In the genomic region with DNA sequence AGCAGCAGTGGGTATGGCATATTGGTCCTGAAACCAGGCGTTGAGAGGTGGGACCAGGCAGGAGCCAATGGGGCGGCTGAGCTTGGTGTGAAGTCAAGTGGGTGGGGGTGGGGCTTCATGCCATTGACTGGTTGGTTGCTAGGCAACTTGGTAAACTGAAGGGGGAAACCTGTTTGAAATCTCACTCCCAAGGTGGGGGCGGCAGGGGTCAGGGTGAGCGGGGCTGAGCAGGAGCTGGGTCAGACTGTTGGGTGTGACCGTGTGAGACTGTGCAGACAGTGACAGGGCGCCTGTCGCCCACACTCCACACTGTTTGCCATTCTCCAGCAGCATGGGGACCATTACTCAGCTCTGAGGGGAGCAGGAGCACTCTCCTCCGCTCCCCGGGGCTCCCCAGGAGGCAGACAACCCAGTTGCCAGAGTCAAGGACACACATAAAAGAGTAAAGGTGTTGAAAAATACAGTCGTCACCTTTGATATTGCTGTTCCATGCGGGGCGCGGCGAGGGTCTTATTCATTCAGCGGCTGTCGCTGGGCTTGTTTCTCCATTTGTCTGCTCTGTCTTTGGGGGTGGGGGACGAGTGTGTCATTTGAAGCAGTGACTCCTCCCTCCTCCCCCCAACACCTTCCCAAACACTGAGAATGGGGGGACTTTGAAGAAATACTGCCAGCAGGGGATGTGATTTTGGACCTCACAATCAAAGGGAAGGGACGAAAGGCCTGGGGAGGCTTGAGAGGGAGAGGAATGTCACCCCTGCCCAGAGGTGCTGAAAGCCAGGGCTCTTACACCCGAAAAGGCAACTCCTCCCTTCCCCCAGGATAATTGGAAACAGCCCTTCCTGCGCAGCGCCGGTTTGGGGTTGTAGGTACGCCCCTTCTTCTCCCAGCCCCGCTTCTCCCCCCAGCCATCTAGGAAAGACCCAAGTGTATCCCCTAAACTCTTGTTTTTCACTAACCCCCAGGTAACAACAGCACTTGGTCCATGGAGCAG, we compare ENCODE assay signal across 8 cellular contexts. TPM values are rescaled to one million over a fixed set of nuclear protein-coding genes. Genes with fewer than 3 reads are reported as not detected.
DNase-seq lines count a peak whose midpoint lies in the region; TF ChIP-seq lines count a peak whose summit lies in the region.
"Had no signal": no experiment of that assay in that cellular context is flagged by ENCODE, and none has a peak within 500 bp of the region (broad histone marks: within the 10 kb centered on the region; RNA-seq: fewer than 3 reads in every experiment).

No MANE protein-coding gene starts in this region.

- H4K20me1 ChIP-seq in GM23248 (ENCODE audit: insufficient read depth) = no peaks in the 10 kb centered on the region

- no peaks in the 10 kb centered on the region for H3F3A ChIP-seq in GM23248 (ENCODE audit: insufficient read depth)

- peaks cover 8% of the 10 kb centered on the region; the same call in 1 of the 2 replicates for H3K27me3 ChIP-seq in GM23248 (replicated peaks; ENCODE audit: insufficient read depth)
- peaks cover 14% of the 10 kb centered on the region for H3K27me3 ChIP-seq in endodermal cell (ENCODE audit: control insufficient read depth, insufficient read depth, low read length, poor library complexity, severe bottlenecking)
- H3K27me3 ChIP-seq in neuron (ENCODE audit: insufficient read depth, low read length) = no peaks in the 10 kb centered on the region

- H3K9me3 ChIP-seq in GM23248 (ENCODE audit: low read depth) = no peaks in the 10 kb centered on the region
- H3K9me3 ChIP-seq in endodermal cell (ENCODE audit: control insufficient read depth, low read length) = no peaks in the 10 kb centered on the region
- no peaks in the 10 kb centered on the region for H3K9me3 ChIP-seq in neuron (ENCODE audit: low read length)
- H3K9me3 ChIP-seq: Peyer's patch had no signal

- no peak for TF ChIP-seq CTCF in endodermal cell (conservative IDR thresholded peaks at IDR 0.05)

- peak overlapping the region; percentile 89 for H3K27ac Mint-ChIP-seq in endodermal cell

- peaks cover 28% of the 10 kb centered on the region for H3K27me3 Mint-ChIP-seq in endodermal cell (ENCODE audit: insufficient read depth)

- H3K36me3 ChIP-seq in GM23248 (ENCODE audit: low read depth) (no peaks in the 10 kb centered on the region), endodermal cell (ENCODE audit: control insufficient read depth, insufficient read depth, low read length) (peaks cover 3% of the 10 kb centered on the region), neuron (ENCODE audit: insufficient read depth, low read length) (peaks cover 15% of the 10 kb centered on the region)

- H3K79me2 ChIP-seq in GM23248 (ENCODE audit: insufficient read depth) = no peaks in the 10 kb centered on the region

- H3K4me3 Mint-ChIP-seq in endodermal cell = peak overlapping the region; percentile 66

- DNase-seq in GM23248 (peak; percentile 84), NCI-H82 (lab: John Stamatoyannopoulos, UW) (peak; percentile 95), endodermal cell (peak; percentile 96), MV-4-11 (lab: John Stamatoyannopoulos, UW) (no peak), dedifferentiated amniotic fluid mesenchymal stem cell (ENCODE audit: extremely low spot score) (no peak)
- no peak for DNase-seq in activated CD4-positive, CD25-positive, alpha-beta regulatory T cell treated with anti-CD3 and anti-CD28 coated beads, Interleukin-2, amount 50 U/mL, for 72 hours

- no peaks in the 10 kb centered on the region for H3K9me3 Mint-ChIP-seq in endodermal cell

- H3K27ac ChIP-seq in GM23248 (no peak overlapping the region), endodermal cell (ENCODE audit: low read depth, low read length) (peak overlapping the region; percentile 83)
- H3K27ac ChIP-seq: Peyer's patch had no signal

- peaks cover 23% of the 10 kb centered on the region for H3K4me1 Mint-ChIP-seq in endodermal cell

- peak overlapping the region; percentile 88 for H2AFZ ChIP-seq in GM23248
- no peak overlapping the region for H2AFZ ChIP-seq in neuron (ENCODE audit: low read depth, low read length)

- H3K9me2 ChIP-seq in GM23248 (ENCODE audit: insufficient read depth) = no peaks in the 10 kb centered on the region

- H3K4me3 ChIP-seq in GM23248 (peak overlapping the region; percentile 77), endodermal cell (ENCODE audit: low read length) (peak overlapping the region; percentile 85), neuron (ENCODE audit: low read length) (peak overlapping the region; percentile 70)

- in situ Hi-C loops in GM23248 (cut with MboI) = no loop called here

- WGBS in GM23248 (ENCODE audit: low coverage in 1 of 2, low lambda C conversion rate in 2 of 2, missing lambda C conversion rate in 2 of 2), 2 experiments = 13 to 16% methylated on average over 19 to 24 of the region's 24 CpGs
- WGBS in endodermal cell (ENCODE audit: insufficient coverage in 1 of 2, insufficient read length in 1 of 2), 2 experiments = 15 to 19% methylated on average over 8 to 23 of the region's 24 CpGs

- H3K36me3 Mint-ChIP-seq in endodermal cell (ENCODE audit: low read depth) = peaks cover 8% of the 10 kb centered on the region

- peak overlapping the region; percentile 51 for H3K9ac ChIP-seq in GM23248
- peak overlapping the region; percentile 48 for H3K9ac ChIP-seq in endodermal cell (ENCODE audit: extremely low read depth, low read length, poor library complexity, severe bottlenecking)

- H3K4me1 ChIP-seq in GM23248 (ENCODE audit: insufficient read depth) (peaks cover 12% of the 10 kb centered on the region), endodermal cell (ENCODE audit: control insufficient read depth, insufficient read depth, low read length) (peaks cover 6% of the 10 kb centered on the region), neuron (ENCODE audit: insufficient read depth, low read length) (peaks cover 46% of the 10 kb centered on the region)

- peak overlapping the region; percentile 98 for H3K4me2 ChIP-seq in GM23248 (ENCODE audit: unreplicated experiment)

RNA-seq across cellular contexts. Expression of a gene that starts 1.1 kb away (rescaled TPM):
- total RNA-seq in GM23248 (2014; rRNA removed; shearing (Covaris generic)) = 1.8 and 3.0 TPM in 2 replicates
- 0.96 and 0.99 TPM in 2 replicates for polyA plus RNA-seq in GM23248 (2016; fragmentation: Nextera tagmentation; extraction: Ambion mirVana)
- 10 to 100 TPM; 12.8 to 15.0 TPM for total RNA-seq in endodermal cell
- polyA plus RNA-seq in endodermal cell (2013, experiment 1 of 2) = 72.5 TPM
- polyA plus RNA-seq in endodermal cell (2013, experiment 2 of 2) = 62.3 TPM

RNA-seq across cellular contexts. Expression of a gene that starts 13.7 kb away (rescaled TPM):
- not detected in 2 replicates for total RNA-seq in GM23248 (2014; rRNA removed; shearing (Covaris generic))
- polyA plus RNA-seq in GM23248 (2016; fragmentation: Nextera tagmentation; extraction: Ambion mirVana) = not detected in 2 replicates
- total RNA-seq in endodermal cell = under 1 TPM; 0.42 to 0.69 TPM
- polyA plus RNA-seq in endodermal cell (2013, experiment 1 of 2) = 0.46 TPM
- 0.75 TPM for polyA plus RNA-seq in endodermal cell (2013, experiment 2 of 2)

RNA-seq across cellular contexts. Expression of a gene that starts 15.6 kb away (rescaled TPM):
- total RNA-seq in GM23248 (2014; rRNA removed; shearing (Covaris generic)) = 1.6 and 5.9 TPM in 2 replicates
- polyA plus RNA-seq in GM23248 (2016; fragmentation: Nextera tagmentation; extraction: Ambion mirVana) = 11.8 and 13.1 TPM in 2 replicates
- total RNA-seq in endodermal cell = 10 to 100 TPM; 21.7 to 30.8 TPM
- 27.8 TPM for polyA plus RNA-seq in endodermal cell (2013, experiment 1 of 2)
- 24.6 TPM for polyA plus RNA-seq in endodermal cell (2013, experiment 2 of 2)

RNA-seq across cellular contexts. Expression of a gene that starts 16.6 kb away (rescaled TPM):
- total RNA-seq in GM23248 (2014; rRNA removed; shearing (Covaris generic)) = 26.2 and 42.7 TPM in 2 replicates
- polyA plus RNA-seq in GM23248 (2016; fragmentation: Nextera tagmentation; extraction: Ambion mirVana) = 29.8 and 30.8 TPM in 2 replicates
- total RNA-seq in endodermal cell = 100 to 1,000 TPM; 113 to 130 TPM
- polyA plus RNA-seq in endodermal cell (2013, experiment 1 of 2) = 96.7 TPM
- 83.4 TPM for polyA plus RNA-seq in endodermal cell (2013, experiment 2 of 2)

RNA-seq across cellular contexts. Expression of a gene that starts 53.2 kb away (rescaled TPM):
- not detected in 2 replicates for total RNA-seq in GM23248 (2014; rRNA removed; shearing (Covaris generic))
- 0.24 TPM in 1 of 2 replicates, not detected in the other for polyA plus RNA-seq in GM23248 (2016; fragmentation: Nextera tagmentation; extraction: Ambion mirVana)
- 1 to 10 TPM; 6.4 to 7.5 TPM for total RNA-seq in endodermal cell
- 38.5 TPM for polyA plus RNA-seq in endodermal cell (2013, experiment 1 of 2)
- 30.5 TPM for polyA plus RNA-seq in endodermal cell (2013, experiment 2 of 2)

Comparison
In these comparisons a context has a peak if more than half of its experiments do, and no peak if none do; other contexts are left out.
1. DNase-seq: peak in GM23248 (single experiment), NCI-H82 (single experiment) and endodermal cell (single experiment); none in MV-4-11 (single experiment), activated CD4-positive, CD25-positive, alpha-beta regulatory T cell treated with anti-CD3 and anti-CD28 coated beads, Interleukin-2, amount 50 U/mL, for 72 hours (single experiment) and dedifferentiated amniotic fluid mesenchymal stem cell (single experiment).
2. Peak in every context shown above with its lines, with median percentiles within 50 percentile points of each other: H3K4me3 ChIP-seq.